In genomic region chr6:24796616-24797290, GRCh38 we compare ENCODE assay signal across 1 cellular context.
TF ChIP-seq lines count a peak whose summit lies in the region.

No MANE protein-coding gene starts in this region.

TF ChIP-seq in HepG2, 621 proteins besides CTCF, POLR2A, EP300 and RAD21:
- TF ChIP-seq SSRP1 (CRISPR knock-in tag; IDR thresholded peaks at IDR 0.05), result no peak
- TF ChIP-seq MAFF (IDR thresholded peaks at IDR 0.05; ENCODE audit: low read depth, low read length), result peak; percentile 59
- TF ChIP-seq ATF4 (CRISPR knock-in tag; IDR thresholded peaks at IDR 0.05), result no peak
- TF ChIP-seq MAFK (conservative IDR thresholded peaks at IDR 0.05 in 1 of 2, IDR thresholded peaks at IDR 0.05 in 1 of 2; ENCODE audit: low read length in 2 of 2), result peak; percentile 74 to 76
